ENCODE assay signal across 8 cellular contexts in the genomic region with DNA sequence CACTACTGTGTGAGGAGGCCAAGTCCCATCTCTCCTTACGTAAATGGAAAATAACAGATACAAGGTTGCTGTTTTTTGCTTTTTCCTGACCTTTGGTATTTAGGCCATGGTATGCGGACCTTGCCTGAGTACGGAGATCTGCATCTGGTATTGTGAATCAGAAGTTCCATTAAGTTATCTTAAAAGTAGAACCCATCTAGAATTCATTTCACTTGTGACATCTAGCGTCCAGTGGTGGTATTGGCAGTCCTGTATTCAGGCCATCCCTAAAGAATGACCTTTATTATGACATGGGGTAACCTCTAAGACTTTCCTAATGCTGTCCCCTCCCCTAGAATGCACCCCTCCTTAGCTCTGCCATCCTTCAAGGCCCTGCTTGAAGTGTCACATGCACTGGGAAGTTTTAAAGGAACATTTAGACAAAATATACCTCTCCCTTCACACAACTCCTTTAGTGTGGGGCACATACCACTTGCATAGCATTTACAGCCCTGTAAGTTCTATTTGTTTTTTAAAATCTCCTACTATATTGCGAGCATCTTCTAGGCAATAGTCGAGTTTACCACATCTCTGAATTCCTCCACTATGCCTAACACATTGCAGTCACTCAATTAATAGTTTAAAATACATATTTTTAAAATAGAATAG. TPM values are rescaled to one million over a fixed set of nuclear protein-coding genes. Genes with fewer than 3 reads are reported as not detected.
DNase-seq lines count a peak whose midpoint lies in the region; ATAC-seq and TF ChIP-seq lines count a peak whose summit lies in the region.

No MANE protein-coding gene starts in this region.

- TF ChIP-seq CTCF in Calu3 (IDR thresholded peaks at IDR 0.05; ENCODE audit: unreplicated experiment) (peak; percentile 74), heart right ventricle (IDR thresholded peaks at IDR 0.05) (peak; percentile 53 to 86 (median 75)), gastrocnemius medialis (IDR thresholded peaks at IDR 0.05 in 4 of 5, conservative IDR thresholded peaks at IDR 0.05 in 1 of 5) (peak; percentile 27 to 68 (median 60))

- H3K27me3 ChIP-seq in heart right ventricle (peaks cover 0 to 19% (median 0%) of the 10 kb centered on the region in 7 donors), gastrocnemius medialis (no peaks in the 10 kb centered on the region)

- H3K4me1 ChIP-seq in heart right ventricle (peaks cover 0 to 17% (median 11%) of the 10 kb centered on the region in 9 donors), gastrocnemius medialis (peaks cover 0 to 4% of the 10 kb centered on the region in 2 donors)

- H3K9me3 ChIP-seq in heart right ventricle = no peaks in the 10 kb centered on the region
- no peaks in the 10 kb centered on the region for H3K9me3 ChIP-seq in gastrocnemius medialis

- no peaks in the 10 kb centered on the region for H3K9me3 Mint-ChIP-seq in Calu3 (ENCODE audit: low read depth, unreplicated experiment)
- H3K9me3 Mint-ChIP-seq in activated naive CD4-positive, alpha-beta T cell treated with anti-CD3 and anti-CD28 coated beads, Interleukin-2, amount 50 U/mL, for 72 hours = no peaks in the 10 kb centered on the region

- peaks cover 29% of the 10 kb centered on the region for H3K27me3 Mint-ChIP-seq in Calu3 (ENCODE audit: unreplicated experiment)

- CTCF ChIA-PET in Calu3 (lab: Charles Lee) = no interaction called here

- H3K27ac Mint-ChIP-seq in Calu3 (ENCODE audit: unreplicated experiment) = no peak overlapping the region
- no peak overlapping the region for H3K27ac Mint-ChIP-seq in activated naive CD4-positive, alpha-beta T cell treated with anti-CD3 and anti-CD28 coated beads, Interleukin-2, amount 50 U/mL, for 72 hours

- H3K4me3 Mint-ChIP-seq in Calu3 (ENCODE audit: low read depth, unreplicated experiment) = no peak overlapping the region

- H3K4me3 ChIP-seq in heart right ventricle (no peak overlapping the region), gastrocnemius medialis (no peak overlapping the region)

- 22 to 23% methylated on average over 6 of the region's 6 CpGs for WGBS in heart right ventricle, 2 donors

- in situ Hi-C loops in gastrocnemius medialis (cut with MboI; ENCODE audit: low sequenced_read_pairs in 4 of 4) = loop anchor here in 2 of 4 donors (10.0 to 25.0 kb wide), 2 partner anchors 594 to 907 kb away; no protein-coding TSS in a partner anchor

- H3K36me3 ChIP-seq in heart right ventricle = no peaks in the 10 kb centered on the region
- H3K36me3 ChIP-seq in gastrocnemius medialis = no peaks in the 10 kb centered on the region

- no peak for TF ChIP-seq POLR2A in gastrocnemius medialis (IDR thresholded peaks at IDR 0.05)

- DNase-seq in Calu3 (peak; percentile 71), HT-29 (ENCODE audit: low spot score) (peak; percentile 75), heart right ventricle (peak in 1 of 2 donors; percentile 49), gastrocnemius medialis (peak in 1 of 2 donors; percentile 18), COR-L47 (lab: John Stamatoyannopoulos, UW) (no peak)
- peak in 1 of 2 donors; percentile 64 for DNase-seq in activated naive CD4-positive, alpha-beta T cell treated with anti-CD3 and anti-CD28 coated beads, Interleukin-2, amount 50 U/mL, for 72 hours (ENCODE audit: low spot score in 2 of 2)

- peak; percentile 40 for ATAC-seq in GM19463 (IDR thresholded peaks at IDR 0.05; ENCODE audit: unreplicated experiment)
- peak; percentile 60 for ATAC-seq in SK-N-SH treated with all-trans-retinoic acid at 6 μM for 48 hours
- peak; percentile 23 to 46 for ATAC-seq in activated naive CD4-positive, alpha-beta T cell treated with anti-CD3 and anti-CD28 coated beads, Interleukin-2, amount 50 U/mL, for 72 hours
- ATAC-seq in heart right ventricle = peak in 1 of 8 donors; percentile 44
- no peak for ATAC-seq in gastrocnemius medialis

- H3K27ac ChIP-seq in heart right ventricle (no peak overlapping the region), gastrocnemius medialis (no peak overlapping the region)

- H3K4me1 Mint-ChIP-seq in Calu3 (ENCODE audit: low read depth, unreplicated experiment) = peaks cover 21% of the 10 kb centered on the region

- H3K36me3 Mint-ChIP-seq in Calu3 (ENCODE audit: insufficient read depth, unreplicated experiment) = peaks cover 15% of the 10 kb centered on the region
- H3K36me3 Mint-ChIP-seq in activated naive CD4-positive, alpha-beta T cell treated with anti-CD3 and anti-CD28 coated beads, Interleukin-2, amount 50 U/mL, for 72 hours = peaks cover 0 to 18% of the 10 kb centered on the region in 2 donors

- BruUV-seq in Calu3 (replicated peaks; lab: Mats Ljungman, UMichigan) = no TSS peak

- intact Hi-C loops in Calu3 (cut with micrococcal nuclease; ENCODE audit: unreplicated experiment) = loop anchor here (1.0 to 10.0 kb wide), 6 partner anchors 447 to 1007 kb away; a partner anchor contains a TSS
- intact Hi-C loops in heart right ventricle (cut with DNase I) = loop anchor here in 6 of 10 donors (1.0 to 10.0 kb wide), 7 partner anchors 593 to 1004 kb away; a partner anchor contains a TSS
- intact Hi-C loops in gastrocnemius medialis (cut with DNase I; ENCODE audit: low total_unique reads) = loop anchor here (2.0 to 10.0 kb wide), 5 partner anchors 277 to 1097 kb away; a partner anchor contains a TSS

TF ChIP-seq in SK-N-SH treated with all-trans-retinoic acid at 6 μM for 48 hours, 23 proteins besides CTCF, POLR2A, EP300 and RAD21:
- no peak for TF ChIP-seq PPARA (CRISPR knock-in tag; IDR thresholded peaks at IDR 0.05; ENCODE audit: borderline replicate concordance)

RNA-seq across cellular contexts. Expression of a gene that starts 1.9 kb away (rescaled TPM):
- total RNA-seq in Calu3 (2022) (41.7 and 45.8 TPM in 2 replicates), heart right ventricle (1 to 10 TPM; 2.9 to 5.7 (median 4.2) TPM), gastrocnemius medialis (1 to 10 TPM in 3 of 4 donors, under 1 TPM in 1; 0.78 to 4.6 (median 3.2) TPM)
- total RNA-seq in HT-29 (2014; rRNA removed; shearing (Covaris generic)) = 11.5 and 13.1 TPM in 2 replicates
- total RNA-seq in activated naive CD4-positive, alpha-beta T cell treated with anti-CD3 and anti-CD28 coated beads, Interleukin-2, amount 50 U/mL, for 72 hours = 10 to 100 TPM; 26.6 to 33.3 TPM
- 1 to 10 TPM; 4.0 TPM for polyA plus RNA-seq in heart right ventricle

RNA-seq across cellular contexts. Expression of a gene that starts 55.4 kb away (rescaled TPM):
- total RNA-seq in Calu3 (2022) = not detected in 2 replicates
- total RNA-seq in HT-29 (2014; rRNA removed; shearing (Covaris generic)) = not detected in 2 replicates
- 100 to 1,000 TPM; 210 to 220 TPM for total RNA-seq in activated naive CD4-positive, alpha-beta T cell treated with anti-CD3 and anti-CD28 coated beads, Interleukin-2, amount 50 U/mL, for 72 hours
- 10 to 100 TPM in 2 of 10 donors, 1 to 10 TPM in 8; 1.2 to 24.6 (median 5.2) TPM for total RNA-seq in heart right ventricle
- polyA plus RNA-seq in heart right ventricle = 1 to 10 TPM; 1.2 to 3.0 TPM
- 1 to 10 TPM in 3 of 4 donors, under 1 TPM in 1; 0.32 to 5.3 (median 2.7) TPM for total RNA-seq in gastrocnemius medialis

Comparison
In these comparisons a context has a peak if more than half of its experiments do, and no peak if none do; other contexts are left out.
1. ATAC-seq: peak in GM19463 (single experiment), SK-N-SH treated with all-trans-retinoic acid at 6 μM for 48 hours (single experiment) and activated naive CD4-positive, alpha-beta T cell treated with anti-CD3 and anti-CD28 coated beads, Interleukin-2, amount 50 U/mL, for 72 hours (2 of 2); none in gastrocnemius medialis (0 of 2).
2. RNA of a gene that starts 55.4 kb away (total RNA-seq): 210 to 220 TPM in activated naive CD4-positive, alpha-beta T cell treated with anti-CD3 and anti-CD28 coated beads, Interleukin-2, amount 50 U/mL, for 72 hours; 1.2 to 24.6 TPM in heart right ventricle, 0.32 to 5.3 TPM in gastrocnemius medialis, not detected in Calu3 and not detected in HT-29; every median in the first group is over 4 times any median in the second.
3. Peak in every context shown above with its lines, with median percentiles within 50 percentile points of each other: CTCF ChIP-seq.